In the genomic region with DNA sequence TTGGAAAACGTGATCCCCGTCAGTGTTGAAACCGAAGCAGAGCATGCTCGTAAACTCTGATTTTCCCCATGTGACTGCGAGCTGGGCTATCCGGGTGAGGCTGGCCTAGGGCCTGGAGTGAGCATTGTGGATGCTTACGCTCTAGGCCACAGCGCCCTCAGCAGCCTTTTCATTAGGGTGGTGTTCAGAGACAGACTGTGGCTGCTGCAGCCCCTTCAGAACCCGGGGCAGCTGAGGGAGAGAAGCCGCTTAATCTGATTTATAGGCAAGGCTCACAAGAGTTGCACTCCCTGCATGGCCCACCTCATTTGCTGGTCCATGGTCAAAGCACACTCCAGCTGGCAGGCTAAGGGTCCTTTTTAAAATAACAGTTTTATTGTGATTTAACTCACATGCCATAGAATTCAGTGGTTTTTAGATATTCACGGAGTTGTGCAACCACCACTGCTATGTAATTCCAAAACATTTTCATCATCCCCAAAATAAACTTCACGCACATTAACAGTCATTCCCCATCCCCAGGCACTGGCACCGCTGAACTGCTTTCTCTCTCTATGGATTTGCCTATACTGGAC, we compare ENCODE assay signal across 15 cellular contexts.
DNase-seq lines count a peak whose midpoint lies in the region; ATAC-seq and TF ChIP-seq lines count a peak whose summit lies in the region.
"Had no signal": no experiment of that assay in that cellular context is flagged by ENCODE, and none has a peak within 500 bp of the region (broad histone marks: within the 10 kb centered on the region; RNA-seq: fewer than 3 reads in every experiment).

No MANE protein-coding gene starts in this region.

- DNase-seq in AG20443 (ENCODE audit: low spot score) (peak; percentile 78), M059J (ENCODE audit: low read depth) (peak; percentile 39), dedifferentiated amniotic fluid mesenchymal stem cell (ENCODE audit: extremely low spot score) (peak; percentile 96), mucosa of descending colon (peak in 1 of 3 donors; percentile 30), HK-2 (ENCODE audit: unreplicated experiment) (no peak), Kasumi-1 (lab: John Stamatoyannopoulos, UW) (no peak)
- DNase-seq: activated CD4-positive, alpha-beta T cell treated with anti-CD3 and anti-CD28 coated beads, Interleukin-2, amount 50 U/mL, for 48 hours; activated gamma-delta T cell; cortex of kidney; NCI-H2081; OCI-M1; stimulated activated CD4-positive, alpha-beta T cell treated with anti-CD3 and anti-CD28 coated beads, Interleukin-2, amount 100 ng/mL, for 48 hours had no signal

- H3K9me3 ChIP-seq in mucosa of descending colon, result no peaks in the 10 kb centered on the region

- H3K4me1 ChIP-seq in mucosa of descending colon (ENCODE audit: low read depth), result peaks cover 6% of the 10 kb centered on the region

- peak; percentile 23 for ATAC-seq in mucosa of descending colon
- no peak for ATAC-seq in HG02678 (IDR thresholded peaks at IDR 0.05; ENCODE audit: unreplicated experiment)
- ATAC-seq in GM21723 (IDR thresholded peaks at IDR 0.05; ENCODE audit: unreplicated experiment), result no peak

- intact Hi-C loops in mucosa of descending colon (cut with DNase I, micrococcal nuclease), result loop anchor here (5.0 to 10.0 kb wide), 5 partner anchors 102 to 387 kb away; no protein-coding TSS in a partner anchor

- TF ChIP-seq CTCF in mucosa of descending colon (IDR thresholded peaks at IDR 0.05), result no peak

- no peaks in the 10 kb centered on the region for H3K36me3 ChIP-seq in mucosa of descending colon (ENCODE audit: low read depth)

- H3K4me3 ChIP-seq in mucosa of descending colon, result no peak overlapping the region
- H3K4me3 ChIP-seq: lung had no signal

Comparison
In these comparisons a context has a peak if more than half of its experiments do, and no peak if none do; other contexts are left out.
1. DNase-seq: peak in AG20443 (single experiment), M059J (single experiment) and dedifferentiated amniotic fluid mesenchymal stem cell (single experiment); none in HK-2 (single experiment) and Kasumi-1 (0 of 2).